Comparison of ENCODE assay signal across 8 cellular contexts in the genomic region with DNA sequence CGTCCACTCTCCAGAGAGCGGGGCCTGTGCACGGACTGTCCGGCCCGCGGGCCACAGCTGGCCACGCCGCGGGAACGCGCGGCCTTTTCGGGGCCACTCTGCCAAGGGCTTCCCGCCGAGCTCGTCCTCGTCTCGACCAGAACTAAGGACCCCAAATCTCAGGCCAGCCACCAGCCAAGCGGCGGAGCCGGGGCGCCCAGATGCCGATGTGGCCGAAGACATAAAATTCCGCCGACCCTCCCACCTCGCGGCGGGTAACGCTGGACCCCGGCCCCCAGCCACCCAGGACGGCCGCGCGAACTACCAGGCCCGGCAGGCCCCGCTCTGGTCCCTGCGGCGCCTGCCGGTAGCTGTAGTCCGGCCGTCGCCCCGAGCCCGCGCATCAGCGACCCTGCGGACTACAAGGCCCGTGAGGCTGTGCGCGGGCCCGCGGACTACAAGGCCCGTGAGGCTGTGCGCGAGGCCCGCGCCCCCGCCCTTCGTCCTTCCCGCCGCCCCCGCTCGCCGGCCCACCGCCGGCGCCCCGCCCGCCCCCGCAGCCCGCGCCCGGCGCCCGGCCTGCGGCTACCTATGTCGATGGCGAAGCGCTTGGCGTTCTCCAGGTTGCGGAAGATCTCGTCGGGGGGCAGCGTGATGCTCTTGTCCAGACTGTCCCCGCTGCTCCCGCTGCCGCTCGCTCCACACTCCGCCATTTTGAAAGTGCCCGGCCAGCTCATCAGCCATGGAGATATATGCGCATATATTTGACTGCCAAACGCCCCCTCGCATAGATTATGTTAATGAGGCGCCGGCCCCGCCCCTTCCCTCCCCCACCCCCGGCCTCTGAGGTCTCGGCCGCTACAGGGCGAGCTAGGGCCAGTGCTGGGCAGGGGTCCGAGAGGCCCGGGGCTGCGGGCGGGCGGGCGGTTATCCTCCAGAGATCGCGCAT. TPM values are rescaled to one million over a fixed set of nuclear protein-coding genes. Genes with fewer than 3 reads are reported as not detected.
DNase-seq lines count a peak whose midpoint lies in the region; ATAC-seq lines count a peak whose summit lies in the region.

A gene (minus strand): TSS at position 701 of the 928 bp plus-strand sequence. CDS start 9 bp downstream, at position 692.

- H3K4me1 ChIP-seq in CD4-positive, CD25-positive, alpha-beta regulatory T cell (ENCODE audit: control insufficient read depth, insufficient read depth, low read length, poor library complexity, severe bottlenecking): peaks cover 69% of the 10 kb centered on the region
- peaks cover 59% of the 10 kb centered on the region for H3K4me1 ChIP-seq in effector memory CD4-positive, alpha-beta T cell (ENCODE audit: control insufficient read depth, insufficient read depth, low read length, poor library complexity, severe bottlenecking)
- peaks cover 58% of the 10 kb centered on the region for H3K4me1 ChIP-seq in mesenchymal stem cell (ENCODE audit: control insufficient read depth, insufficient read depth, low read depth, low read length)

- peak within 1 kb of the TSS; percentile 88 to 96 for H3K18ac ChIP-seq in mesenchymal stem cell (ENCODE audit: low read depth in 1 of 2, low read length in 2 of 2)

- peaks cover 22% of the 10 kb centered on the region for H3K27me3 Mint-ChIP-seq in CD4-positive, CD25-positive, alpha-beta regulatory T cell

- peak within 1 kb of the TSS; percentile 84 for H3K4me3 ChIP-seq in CD4-positive, CD25-positive, alpha-beta regulatory T cell (ENCODE audit: low read depth, low read length)
- peak within 1 kb of the TSS; percentile 84 for H3K4me3 ChIP-seq in effector memory CD4-positive, alpha-beta T cell (ENCODE audit: insufficient read depth, low read depth, low read length, poor library complexity, severe bottlenecking)
- H3K4me3 ChIP-seq in mesenchymal stem cell (ENCODE audit: insufficient read depth in 1 of 2, low read depth in 1 of 2, low read length in 2 of 2): peak within 1 kb of the TSS; percentile 90 to 98

- H3K9me3 Mint-ChIP-seq in CD4-positive, CD25-positive, alpha-beta regulatory T cell: no peaks in the 10 kb centered on the region

- peak within 1 kb of the TSS; percentile 88 for H4K8ac ChIP-seq in mesenchymal stem cell (ENCODE audit: low read length)

- H2BK120ac ChIP-seq in mesenchymal stem cell (ENCODE audit: low read depth, low read length): peak within 1 kb of the TSS; percentile 75

- H3K27ac ChIP-seq in CD4-positive, CD25-positive, alpha-beta regulatory T cell (ENCODE audit: insufficient read depth, low read length, poor library complexity, severe bottlenecking): peak within 1 kb of the TSS; percentile 80
- H3K27ac ChIP-seq in effector memory CD4-positive, alpha-beta T cell (ENCODE audit: insufficient read depth, low read length, poor library complexity, severe bottlenecking): peak within 1 kb of the TSS; percentile 69
- H3K27ac ChIP-seq in mesenchymal stem cell (ENCODE audit: low read length, poor library complexity, severe bottlenecking): peak within 1 kb of the TSS; percentile 47

- H3K27me3 ChIP-seq in CD4-positive, CD25-positive, alpha-beta regulatory T cell (ENCODE audit: control insufficient read depth, insufficient read depth, low read length): no peaks in the 10 kb centered on the region
- peaks cover 23% of the 10 kb centered on the region for H3K27me3 ChIP-seq in effector memory CD4-positive, alpha-beta T cell (replicated peaks; ENCODE audit: control insufficient read depth, insufficient read depth, low read length, poor library complexity, severe bottlenecking)
- peaks cover 22 to 26% of the 10 kb centered on the region in 2 experiments for H3K27me3 ChIP-seq in mesenchymal stem cell (ENCODE audit: control insufficient read depth in 1 of 2, insufficient read depth in 1 of 2, low read length in 2 of 2)

- H2AK5ac ChIP-seq in mesenchymal stem cell (ENCODE audit: low read length, severe bottlenecking): no peak within 1 kb of the TSS

- H3K23ac ChIP-seq in mesenchymal stem cell (ENCODE audit: low read length in 2 of 2): peak within 1 kb of the TSS in 1 of 2 experiments; percentile 63

- H3K4me1 Mint-ChIP-seq in CD4-positive, CD25-positive, alpha-beta regulatory T cell: peaks cover 18 to 55% (median 34%) of the 10 kb centered on the region in 4 donors

- peak within 1 kb of the TSS; percentile 68 for H4K91ac ChIP-seq in mesenchymal stem cell (ENCODE audit: low read length)

- peak within 1 kb of the TSS; percentile 74 for H2BK15ac ChIP-seq in mesenchymal stem cell (ENCODE audit: low read depth, poor library complexity, severe bottlenecking)

- H3K4me3 Mint-ChIP-seq in CD4-positive, CD25-positive, alpha-beta regulatory T cell: peak within 1 kb of the TSS; percentile 93 to 99 (median 96)

- peak within 1 kb of the TSS; percentile 72 for H3K4me2 ChIP-seq in mesenchymal stem cell (ENCODE audit: low read length, poor library complexity, severe bottlenecking)

- peak within 1 kb of the TSS; percentile 79 to 98 (median 90) for H3K27ac Mint-ChIP-seq in CD4-positive, CD25-positive, alpha-beta regulatory T cell

- no peak within 1 kb of the TSS for H2BK12ac ChIP-seq in mesenchymal stem cell (ENCODE audit: low read length in 2 of 2)

- WGBS in mesenchymal stem cell: under 1% methylated on average over 102 of the region's 109 CpGs

- H3K9me3 ChIP-seq in CD4-positive, CD25-positive, alpha-beta regulatory T cell (ENCODE audit: control insufficient read depth in 2 of 2, low read length in 2 of 2): no peaks in the 10 kb centered on the region
- H3K9me3 ChIP-seq in effector memory CD4-positive, alpha-beta T cell (ENCODE audit: control insufficient read depth, low read length): no peaks in the 10 kb centered on the region
- H3K9me3 ChIP-seq in mesenchymal stem cell (ENCODE audit: control insufficient read depth, low read length): no peaks in the 10 kb centered on the region

- peak within 1 kb of the TSS in 1 of 2 experiments; percentile 44 for H3K14ac ChIP-seq in mesenchymal stem cell (ENCODE audit: low read length in 2 of 2)

- DNase-seq in CD4-positive, CD25-positive, alpha-beta regulatory T cell: peak; percentile 84 to 97 (median 89)
- DNase-seq in NOMO-1 (lab: John Stamatoyannopoulos, UW; ENCODE audit: unreplicated experiment in 2 of 2): peak; percentile 86 to 91
- peak; percentile 73 to 81 (median 78) for DNase-seq in effector memory CD4-positive, alpha-beta T cell
- peak; percentile 94 for DNase-seq in mesenchymal stem cell
- DNase-seq in stimulated activated CD8-positive, alpha-beta memory T cell treated with anti-CD3 and anti-CD28 coated beads, Interleukin-12 subunit alpha, Interleukin-12 subunit beta, amount 100 ng/mL, for 24 hours (ENCODE audit: extremely low read depth): peak; percentile 79

- peak within 1 kb of the TSS; percentile 93 for H3K9ac ChIP-seq in mesenchymal stem cell (ENCODE audit: low read length)

- H3K79me1 ChIP-seq in mesenchymal stem cell (replicated peaks; ENCODE audit: low read length, poor library complexity, severe bottlenecking): peaks cover 10% of the 10 kb centered on the region

- H2AFZ ChIP-seq in mesenchymal stem cell (ENCODE audit: low read depth, low read length): no peak within 1 kb of the TSS

- POLR2A ChIA-PET in activated CD8-positive, alpha-beta memory T cell treated with anti-CD3 and anti-CD28 coated beads for 36 hours (lab: Charles Lee): interaction anchor here (0.7 to 3.6 kb wide), 7 partner anchors 21 to 113 kb away, joined by 3 to 28 read pairs (median 3); a partner anchor contains a TSS

- no peak within 1 kb of the TSS for H2BK5ac ChIP-seq in mesenchymal stem cell (ENCODE audit: low read depth, low read length, poor library complexity, severe bottlenecking)

- peak; percentile 91 to 95 for ATAC-seq in CD4-positive, CD25-positive, alpha-beta regulatory T cell (ENCODE audit: low read depth in 2 of 2)
- peak; percentile 86 for ATAC-seq in GM19351 (IDR thresholded peaks at IDR 0.05; ENCODE audit: unreplicated experiment)
- peak; percentile 83 for ATAC-seq in HG03520 (IDR thresholded peaks at IDR 0.05; ENCODE audit: unreplicated experiment)

- H3K4ac ChIP-seq in mesenchymal stem cell (ENCODE audit: low read depth in 1 of 2, low read length in 2 of 2): peak within 1 kb of the TSS; percentile 22 to 35

- peaks cover 8% of the 10 kb centered on the region for H3K36me3 ChIP-seq in CD4-positive, CD25-positive, alpha-beta regulatory T cell (ENCODE audit: control insufficient read depth, insufficient read depth, low read length)
- peaks cover 4% of the 10 kb centered on the region for H3K36me3 ChIP-seq in effector memory CD4-positive, alpha-beta T cell (ENCODE audit: control insufficient read depth, insufficient read depth, low read length)
- peaks cover 3 to 16% of the 10 kb centered on the region in 2 experiments for H3K36me3 ChIP-seq in mesenchymal stem cell (ENCODE audit: control insufficient read depth in 1 of 2, insufficient read depth in 2 of 2, low read depth in 1 of 2, low read length in 2 of 2)

- CTCF ChIA-PET in activated CD8-positive, alpha-beta memory T cell treated with anti-CD3 and anti-CD28 coated beads for 36 hours (lab: Charles Lee): interaction anchor here (0.6 to 4.3 kb wide), 6 partner anchors 17 to 331 kb away, joined by 3 to 42 read pairs (median 4); a partner anchor contains a TSS

- H3K36me3 Mint-ChIP-seq in CD4-positive, CD25-positive, alpha-beta regulatory T cell: peaks cover 2% of the 10 kb centered on the region

RNA-seq across cellular contexts. Expression of the gene that starts here (rescaled TPM):
- 66.6 TPM for total RNA-seq in CD4-positive, CD25-positive, alpha-beta regulatory T cell
- 10 to 100 TPM; 16.8 to 23.7 (median 17.3) TPM for polyA plus RNA-seq in CD4-positive, CD25-positive, alpha-beta regulatory T cell
- 10 to 100 TPM; 39.1 to 41.3 TPM for total RNA-seq in activated CD8-positive, alpha-beta memory T cell treated with anti-CD3 and anti-CD28 coated beads for 36 hours
- 10.2 TPM for polyA plus RNA-seq in mesenchymal stem cell (2013, experiment 1 of 2)
- polyA plus RNA-seq in mesenchymal stem cell (2013, experiment 2 of 2): 9.9 TPM

Comparison
In these comparisons a context has a peak if more than half of its experiments do, and no peak if none do; other contexts are left out.
1. Peak in every context shown above with its lines: DNase-seq, ATAC-seq, H3K4me3 ChIP-seq and H3K27ac ChIP-seq.